Comparison of ENCODE assay signal across 19 cellular contexts in the genomic region with DNA sequence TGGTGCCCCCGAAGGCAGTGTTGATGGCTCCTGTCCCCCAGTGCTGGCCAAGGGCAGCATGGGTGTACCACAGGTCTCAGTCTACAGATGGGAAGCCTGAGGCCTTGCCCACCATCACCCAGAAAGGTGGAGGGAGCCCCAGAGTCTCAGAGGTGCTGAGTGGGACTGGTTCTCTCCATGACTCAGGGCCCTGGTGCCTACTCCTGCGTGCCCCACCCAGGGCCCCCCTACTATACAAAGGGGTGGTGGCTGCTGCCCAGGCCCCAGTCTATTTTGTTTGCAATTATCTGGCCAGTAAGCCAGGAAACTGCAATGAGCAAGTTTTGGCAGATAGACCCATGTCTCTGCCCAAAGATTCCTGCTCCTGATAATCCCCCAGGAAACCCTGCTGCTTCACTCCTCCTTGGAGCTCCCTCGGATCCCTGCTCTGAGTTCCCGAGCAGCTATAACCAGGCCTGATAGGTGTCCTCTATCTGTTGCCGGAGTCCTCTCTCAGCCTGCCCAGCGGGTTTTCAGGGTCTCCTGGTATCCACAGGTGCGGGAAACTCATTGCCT. TPM values are rescaled to one million over a fixed set of nuclear protein-coding genes. Genes with fewer than 3 reads are reported as not detected.
DNase-seq lines count a peak whose midpoint lies in the region; ATAC-seq and TF ChIP-seq lines count a peak whose summit lies in the region.
"Had no signal": no experiment of that assay in that cellular context is flagged by ENCODE, and none has a peak within 500 bp of the region (broad histone marks: within the 10 kb centered on the region; RNA-seq: fewer than 3 reads in every experiment).

No MANE protein-coding gene starts in this region.

- intact Hi-C loops in mammary epithelial cell (cut with micrococcal nuclease) = no loop called here
- intact Hi-C loops in posterior vena cava (cut with DNase I) = loop anchor here in 1 of 2 donors (1.0 kb wide), 1 partner anchor 21 kb away; no protein-coding TSS in a partner anchor
- intact Hi-C loops in gastrocnemius medialis (cut with DNase I; ENCODE audit: low total_unique reads) = no loop called here

- peaks cover 2% of the 10 kb centered on the region for H3K4me1 Mint-ChIP-seq in neural progenitor cell
- H3K4me1 Mint-ChIP-seq: activated B cell treated with CpG ODN at 0.5 μM for 24 hours had no signal

- peaks cover 16% of the 10 kb centered on the region for H3K9me3 ChIP-seq in MG63
- H3K9me3 ChIP-seq in mammary epithelial cell (replicated peaks; ENCODE audit: insufficient read depth, low read length) = peaks cover 8% of the 10 kb centered on the region
- H3K9me3 ChIP-seq in gastrocnemius medialis = no peaks in the 10 kb centered on the region
- no peaks in the 10 kb centered on the region for H3K9me3 ChIP-seq in neural progenitor cell (ENCODE audit: low read depth)

- H3K4me3 ChIP-seq in MG63 = no peak overlapping the region
- no peak overlapping the region for H3K4me3 ChIP-seq in mammary epithelial cell (replicated peaks in 1 of 3; ENCODE audit: insufficient read depth in 1 of 3, low read depth in 2 of 3, low read length in 3 of 3)
- H3K4me3 ChIP-seq in gastrocnemius medialis = no peak overlapping the region
- no peak overlapping the region for H3K4me3 ChIP-seq in neural progenitor cell
- H3K4me3 ChIP-seq: dorsolateral prefrontal cortex, lung, smooth muscle cell had no signal

- H3K27me3 Mint-ChIP-seq in neural progenitor cell (ENCODE audit: insufficient read depth, low read depth) = peaks cover 9% of the 10 kb centered on the region

- DNase-seq in MG63 (peak; percentile 64), mammary epithelial cell (peak; percentile 26), posterior vena cava (ENCODE audit: low spot score) (peak; percentile 43), gastrocnemius medialis (no peak), NCI-H82 treated with DMSO at 0.1 percent for 48 hours (lab: John Stamatoyannopoulos, UW; ENCODE audit: unreplicated experiment) (no peak), neural progenitor cell (ENCODE audit: low spot score) (no peak)
- DNase-seq: activated B cell treated with CpG ODN at 0.5 μM for 24 hours; activated CD4-positive, alpha-beta T cell treated with anti-CD3 and anti-CD28 coated beads, Interleukin-2, amount 50 U/mL, for 4 hours; dorsolateral prefrontal cortex; EL; kidney glomerular epithelial cell; NCI-H146; NCI-H69; stimulated activated CD4-positive, alpha-beta T cell treated with anti-CD3 and anti-CD28 coated beads, Interleukin-2, amount 100 ng/mL, for 24 hours had no signal

- peak overlapping the region; percentile 60 for H2AFZ ChIP-seq in mammary epithelial cell (ENCODE audit: low read depth, low read length)
- no peak overlapping the region for H2AFZ ChIP-seq in neural progenitor cell (replicated peaks)

- ATAC-seq in gastrocnemius medialis = no peak
- ATAC-seq: activated naive CD4-positive, alpha-beta T cell treated with anti-CD3 and anti-CD28 coated beads, Interleukin-2, amount 50 U/mL, for 72 hours had no signal

- H3K27me3 ChIP-seq in MG63 = no peaks in the 10 kb centered on the region
- no peaks in the 10 kb centered on the region for H3K27me3 ChIP-seq in mammary epithelial cell (ENCODE audit: insufficient read depth, low read length)
- no peaks in the 10 kb centered on the region for H3K27me3 ChIP-seq in gastrocnemius medialis
- no peaks in the 10 kb centered on the region for H3K27me3 ChIP-seq in neural progenitor cell
- H3K27me3 ChIP-seq: dorsolateral prefrontal cortex had no signal

- no peaks in the 10 kb centered on the region for H3F3A ChIP-seq in neural progenitor cell (ENCODE audit: low read depth)

- peaks cover 11% of the 10 kb centered on the region for H3K4me1 ChIP-seq in mammary epithelial cell (ENCODE audit: insufficient read depth, low read length)
- H3K4me1 ChIP-seq in gastrocnemius medialis = no peaks in the 10 kb centered on the region
- H3K4me1 ChIP-seq in neural progenitor cell = no peaks in the 10 kb centered on the region

- BruUV-seq in mammary epithelial cell (replicated peaks; lab: Mats Ljungman, UMichigan) = no TSS peak

- WGBS in mammary epithelial cell (ENCODE audit: low coverage, missing lambda C conversion rate) = 22% methylated on average over 7 of the region's 7 CpGs

- in situ Hi-C loops in mammary epithelial cell (cut with MboI; ENCODE audit: low sequenced_read_pairs in 2 of 2) (no loop called here), gastrocnemius medialis (cut with MboI; ENCODE audit: low sequenced_read_pairs in 4 of 4) (no loop called here)

- dilution Hi-C loops in mammary epithelial cell (cut with HindIII; ENCODE audit: low sequenced_read_pairs) = no loop called here

- CTCF ChIA-PET in mammary epithelial cell (lab: Charles Lee; ENCODE audit: low non-redundant PET) = no interaction called here

- no peak overlapping the region for H3K4me3 Mint-ChIP-seq in neural progenitor cell
- H3K4me3 Mint-ChIP-seq: activated B cell treated with CpG ODN at 0.5 μM for 24 hours had no signal

- H3K79me2 ChIP-seq in mammary epithelial cell (ENCODE audit: insufficient read depth, low read length) (no peaks in the 10 kb centered on the region), neural progenitor cell (ENCODE audit: low read depth) (no peaks in the 10 kb centered on the region)

- peaks cover 3% of the 10 kb centered on the region for H3K36me3 Mint-ChIP-seq in neural progenitor cell

- peaks cover 16% of the 10 kb centered on the region for H3K9me3 Mint-ChIP-seq in neural progenitor cell
- H3K9me3 Mint-ChIP-seq: activated naive CD4-positive, alpha-beta T cell treated with anti-CD3 and anti-CD28 coated beads, Interleukin-2, amount 50 U/mL, for 72 hours had no signal

- H3K9ac ChIP-seq in mammary epithelial cell (ENCODE audit: insufficient read depth, low read length) = no peak overlapping the region
- H3K9ac ChIP-seq in neural progenitor cell = no peak overlapping the region

- TF ChIP-seq CTCF in C4-2B (conservative IDR thresholded peaks at IDR 0.05) (no peak), mammary epithelial cell (conservative IDR thresholded peaks at IDR 0.05 in 1 of 2, IDR thresholded peaks at IDR 0.05 in 1 of 2; ENCODE audit: extremely low read depth in 1 of 2, insufficient read depth in 1 of 2, low read depth in 1 of 2, low read length in 2 of 2) (no peak), gastrocnemius medialis (IDR thresholded peaks at IDR 0.05 in 4 of 5, conservative IDR thresholded peaks at IDR 0.05 in 1 of 5) (no peak), neural progenitor cell (IDR thresholded peaks at IDR 0.05) (no peak)

- H3K27ac ChIP-seq in C4-2B (peak overlapping the region; percentile 71), mammary epithelial cell (ENCODE audit: insufficient read depth, low read depth, low read length) (no peak overlapping the region), gastrocnemius medialis (no peak overlapping the region), neural progenitor cell (no peak overlapping the region)
- H3K27ac ChIP-seq: dorsolateral prefrontal cortex had no signal

- H3K27ac Mint-ChIP-seq in neural progenitor cell = no peak overlapping the region
- H3K27ac Mint-ChIP-seq: activated B cell treated with CpG ODN at 0.5 μM for 24 hours; activated naive CD4-positive, alpha-beta T cell treated with anti-CD3 and anti-CD28 coated beads, Interleukin-2, amount 50 U/mL, for 72 hours had no signal

- H4K20me1 ChIP-seq in mammary epithelial cell (ENCODE audit: insufficient read depth, low read length) (no peaks in the 10 kb centered on the region), neural progenitor cell (ENCODE audit: low read depth) (no peaks in the 10 kb centered on the region)

- H3K4me2 ChIP-seq in mammary epithelial cell (ENCODE audit: insufficient read depth, low read depth, low read length) (no peak overlapping the region), neural progenitor cell (no peak overlapping the region)
- H3K4me2 ChIP-seq: smooth muscle cell had no signal

- H3K36me3 ChIP-seq in MG63 = no peaks in the 10 kb centered on the region
- no peaks in the 10 kb centered on the region for H3K36me3 ChIP-seq in mammary epithelial cell (ENCODE audit: insufficient read depth, low read length)
- H3K36me3 ChIP-seq in gastrocnemius medialis = no peaks in the 10 kb centered on the region
- no peaks in the 10 kb centered on the region for H3K36me3 ChIP-seq in neural progenitor cell

- TF ChIP-seq POLR2A in gastrocnemius medialis (IDR thresholded peaks at IDR 0.05) = no peak

RNA-seq across cellular contexts. Expression of a gene that starts 41.7 kb away (rescaled TPM):
- 3.0 and 4.7 TPM in 2 replicates for total RNA-seq in MG63 (2014; rRNA removed; shearing (Covaris generic); ENCODE audit: low replicate concordance)
- total RNA-seq in mammary epithelial cell = 1 to 10 TPM in 1 of 2 donors, under 1 TPM in 1; 0.56 to 1.3 TPM
- polyA plus RNA-seq in mammary epithelial cell = 1.4 TPM
- polyA minus RNA-seq in mammary epithelial cell = not detected
- total RNA-seq in posterior vena cava = not detected
- not detected for total RNA-seq in gastrocnemius medialis
- total RNA-seq in neural progenitor cell (ENCODE audit: low replicate concordance) = not detected in 2 replicates
- total RNA-seq: activated B cell treated with CpG ODN at 0.5 μM for 24 hours; activated naive CD4-positive, alpha-beta T cell treated with anti-CD3 and anti-CD28 coated beads, Interleukin-2, amount 50 U/mL, for 72 hours; myocyte; smooth muscle cell had no signal
- polyA plus RNA-seq: smooth muscle cell had no signal

Comparison
In these comparisons a context has a peak if more than half of its experiments do, and no peak if none do; other contexts are left out.
1. DNase-seq: peak in MG63 (single experiment), mammary epithelial cell (single experiment) and posterior vena cava (single experiment); none in gastrocnemius medialis (0 of 2), NCI-H82 treated with DMSO at 0.1 percent for 48 hours (single experiment) and neural progenitor cell (single experiment).